ENCODE assay signal across 8 cellular contexts in genomic region chr17:16406742-16407674, GRCh38. TPM values are rescaled to one million over a fixed set of nuclear protein-coding genes. Genes with fewer than 3 reads are reported as not detected.
A peak's percentile ranks its signal among the peaks of the same experiment; 100 is the strongest.
DNase-seq lines count a peak whose midpoint lies in the region; ATAC-seq and TF ChIP-seq lines count a peak whose summit lies in the region.

No MANE protein-coding gene starts in this region.

- no peaks in the 10 kb centered on the region for H3K27me3 ChIP-seq in aorta (ENCODE audit: control insufficient read depth in 1 of 2, insufficient read depth in 2 of 2, low read length in 1 of 2)

- 4% methylated on average over 60 to 67 of the region's 67 CpGs for WGBS in aorta, 2 donors

- ATAC-seq in aorta (ENCODE audit: low FRiP score) (peak; percentile 85), HG03095 (IDR thresholded peaks at IDR 0.05; ENCODE audit: unreplicated experiment) (no peak)

- H3K27me3 Mint-ChIP-seq in mesothelial cell of epicardium (ENCODE audit: low read depth), result no peaks in the 10 kb centered on the region

- H3K9me3 Mint-ChIP-seq in mesothelial cell of epicardium, result no peaks in the 10 kb centered on the region

- peak overlapping the region; percentile 68 for H3K4me3 Mint-ChIP-seq in mesothelial cell of epicardium

- TF ChIP-seq CTCF in GM12865 (IDR thresholded peaks at IDR 0.05; ENCODE audit: insufficient read depth, low read depth, low read length, missing control alignments), result no peak
- TF ChIP-seq CTCF in mesothelial cell of epicardium (IDR thresholded peaks at IDR 0.05; ENCODE audit: unreplicated experiment), result no peak

- H3K4me1 ChIP-seq in aorta (ENCODE audit: control insufficient read depth in 1 of 2, insufficient read depth in 2 of 2, low read length in 2 of 2), result no peaks in the 10 kb centered on the region

- no peaks in the 10 kb centered on the region for H3K9me3 ChIP-seq in aorta (ENCODE audit: control insufficient read depth, low read length)

- no peaks in the 10 kb centered on the region for H3K36me3 Mint-ChIP-seq in mesothelial cell of epicardium

- peak overlapping the region; percentile 8 to 69 for H3K27ac ChIP-seq in aorta (ENCODE audit: low read depth in 1 of 2, low read length in 2 of 2)

- H3K4me3 ChIP-seq in GM12865 (ENCODE audit: low read depth, low read length) (peak overlapping the region; percentile 62), aorta (ENCODE audit: low read length in 2 of 2) (peak overlapping the region; percentile 49 to 67)

- intact Hi-C loops in aorta (cut with DNase I), result loop anchor here in 1 of 2 donors (2.0 kb wide), 1 partner anchor 26 kb away; the partner anchor contains the start of gene UBB

- DNase-seq in GM12865 (ENCODE audit: low read depth) (peak; percentile 78), NCI-H345 (lab: John Stamatoyannopoulos, UW) (peak; percentile 70), ecto neural progenitor cell (ENCODE audit: low spot score) (peak; percentile 93), mesothelial cell of epicardium (ENCODE audit: low spot score in 2 of 2, unreplicated experiment in 2 of 2) (peak; percentile 46 to 56), aorta (peak; percentile 78 to 89), SIG-M5 (lab: John Stamatoyannopoulos, UW) (no peak), germinal center (ENCODE audit: low spot score) (no peak)

- H3K36me3 ChIP-seq in aorta (ENCODE audit: control insufficient read depth in 1 of 2, insufficient read depth in 2 of 2, low read length in 1 of 2), result no peaks in the 10 kb centered on the region

- H3K4me1 Mint-ChIP-seq in mesothelial cell of epicardium, result peaks cover 16% of the 10 kb centered on the region

- H3K27ac Mint-ChIP-seq in mesothelial cell of epicardium, result peak overlapping the region; percentile 59

RNA-seq across cellular contexts. Expression of gene TRPV2, which starts 8.4 kb away (rescaled TPM):
- total RNA-seq in mesothelial cell of epicardium (1.9 to 4.5 TPM (median 2.1 TPM) in 3 replicates), aorta (10 to 100 TPM; 33.4 to 40.3 TPM)
- polyA plus RNA-seq in aorta, result 10 to 100 TPM in 1 of 2 donors, 1 to 10 TPM in 1; 8.5 to 27.7 TPM

RNA-seq across cellular contexts. Expression of gene UBB, which starts 26.1 kb away (rescaled TPM):
- total RNA-seq in mesothelial cell of epicardium (1,270 to 1,309 TPM (median 1,304 TPM) in 3 replicates), aorta (100 to 1,000 TPM; 809 to 914 TPM)
- 1,000 to 10,000 TPM in 1 of 2 donors, 100 to 1,000 TPM in 1; 929 to 1,130 TPM for polyA plus RNA-seq in aorta

RNA-seq across cellular contexts. Expression of gene CENPV, which starts 53.7 kb away (rescaled TPM):
- 98.7 to 107 TPM (median 102 TPM) in 3 replicates for total RNA-seq in mesothelial cell of epicardium
- total RNA-seq in aorta, result 10 to 100 TPM in 1 of 2 donors, 1 to 10 TPM in 1; 9.5 to 24.8 TPM
- 10 to 100 TPM; 17.2 to 33.8 TPM for polyA plus RNA-seq in aorta

Comparison
In these comparisons a context has a peak if more than half of its experiments do, and no peak if none do; other contexts are left out.
1. DNase-seq: peak in GM12865 (single experiment), NCI-H345 (single experiment), ecto neural progenitor cell (single experiment), mesothelial cell of epicardium (2 of 2) and aorta (2 of 2); none in SIG-M5 (single experiment) and germinal center (single experiment).